ENCODE assay signal across 11 cellular contexts in the genomic region with DNA sequence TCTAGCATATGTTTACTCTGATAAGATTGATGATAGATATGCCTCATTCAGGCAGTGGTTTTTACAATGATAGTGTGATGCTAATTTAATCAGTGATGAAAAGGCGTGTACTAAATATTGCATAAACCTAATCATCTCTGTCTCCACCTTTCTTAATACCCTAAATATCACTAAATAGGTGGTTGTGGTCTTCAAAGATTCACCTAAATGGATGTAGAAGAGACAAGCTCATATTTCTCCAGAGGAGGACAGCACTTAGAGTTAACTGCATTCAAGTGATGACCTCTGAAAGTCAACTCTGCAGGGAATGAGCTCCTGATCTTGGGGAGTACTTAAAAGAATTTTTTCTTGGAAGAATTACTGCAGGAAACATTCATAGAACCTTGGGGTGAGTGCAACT. TPM values are rescaled to one million over a fixed set of nuclear protein-coding genes. Genes with fewer than 3 reads are reported as not detected.
"Had no signal": no experiment of that assay in that cellular context is flagged by ENCODE, and none has a peak within 500 bp of the region (broad histone marks: within the 10 kb centered on the region; RNA-seq: fewer than 3 reads in every experiment).

A gene with protein sequence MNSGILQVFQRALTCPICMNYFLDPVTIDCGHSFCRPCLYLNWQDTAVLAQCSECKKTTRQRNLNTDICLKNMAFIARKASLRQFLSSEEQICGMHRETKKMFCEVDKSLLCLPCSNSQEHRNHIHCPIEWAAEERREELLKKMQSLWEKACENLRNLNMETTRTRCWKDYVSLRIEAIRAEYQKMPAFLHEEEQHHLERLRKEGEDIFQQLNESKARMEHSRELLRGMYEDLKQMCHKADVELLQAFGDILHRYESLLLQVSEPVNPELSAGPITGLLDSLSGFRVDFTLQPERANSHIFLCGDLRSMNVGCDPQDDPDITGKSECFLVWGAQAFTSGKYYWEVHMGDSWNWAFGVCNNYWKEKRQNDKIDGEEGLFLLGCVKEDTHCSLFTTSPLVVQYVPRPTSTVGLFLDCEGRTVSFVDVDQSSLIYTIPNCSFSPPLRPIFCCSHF (plus strand): TSS at position 301 of the 400 bp plus-strand sequence. CDS start 2,132 bp downstream, outside the sequence.

RNA-seq across cellular contexts. Expression of the gene that starts here (rescaled TPM):
- total RNA-seq: OCI-LY7, PC-3, PC-9, Peyer's patch, Right ventricle myocardium inferior, Right ventricle myocardium superior, RPMI7951, SJCRH30, SJSA1, T-cell had no signal
- polyA plus RNA-seq: SK-N-SH had no signal
